In the genomic region with DNA sequence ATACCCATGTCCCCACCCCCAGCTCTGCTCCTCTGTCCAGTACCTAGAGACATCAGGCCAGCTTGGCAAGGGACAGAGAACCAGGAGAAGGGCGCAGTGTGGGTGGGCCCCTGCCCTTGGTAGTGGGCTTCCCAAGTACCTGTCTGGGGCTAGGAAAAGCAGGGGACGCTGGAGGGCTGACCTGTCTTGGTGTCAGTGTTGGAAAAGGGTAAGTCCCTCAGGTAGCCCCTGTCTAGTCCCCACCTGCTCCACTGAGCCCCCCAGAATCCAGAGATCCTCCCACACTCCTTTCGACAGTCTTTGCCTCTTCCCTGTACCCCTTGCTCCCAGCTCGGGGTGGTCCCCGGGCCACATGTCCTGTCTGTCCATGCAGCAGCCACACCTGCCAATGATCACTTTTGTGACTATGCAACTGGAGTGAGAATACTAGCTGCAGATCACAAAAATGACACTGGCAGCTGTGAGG, we compare ENCODE assay signal across 8 cellular contexts. TPM values are rescaled to one million over a fixed set of nuclear protein-coding genes. Genes with fewer than 3 reads are reported as not detected.
A peak's percentile ranks its signal among the peaks of the same experiment; 100 is the strongest.
DNase-seq lines count a peak whose midpoint lies in the region; ATAC-seq and TF ChIP-seq lines count a peak whose summit lies in the region.
"Had no signal": no experiment of that assay in that cellular context is flagged by ENCODE, and none has a peak within 500 bp of the region (broad histone marks: within the 10 kb centered on the region; RNA-seq: fewer than 3 reads in every experiment).

No MANE protein-coding gene starts in this region.

- TF ChIP-seq CTCF in gastroesophageal sphincter (IDR thresholded peaks at IDR 0.05) (no peak), spleen (IDR thresholded peaks at IDR 0.05 in 8 of 11, conservative IDR thresholded peaks at IDR 0.05 in 3 of 11) (no peak), BE2C (IDR thresholded peaks at IDR 0.05; ENCODE audit: low read depth, low read length) (no peak)

- 87 to 90% methylated on average over 5 of the region's 5 CpGs for WGBS in GM23248 (ENCODE audit: low coverage in 1 of 2, low lambda C conversion rate in 2 of 2, missing lambda C conversion rate in 2 of 2), 2 experiments
- 52% methylated on average over 4 of the region's 5 CpGs; no CpG with 5 or more reads in 1 of the 2 donors for WGBS in gastroesophageal sphincter (ENCODE audit: low coverage in 1 of 2), 2 donors
- 83 to 92% (median 85%) methylated on average over 5 of the region's 5 CpGs for WGBS in spleen, 5 donors

- no peaks in the 10 kb centered on the region for H3K9me2 ChIP-seq in GM23248 (ENCODE audit: insufficient read depth)

- H3F3A ChIP-seq in GM23248 (ENCODE audit: insufficient read depth): peaks cover 6% of the 10 kb centered on the region

- H3K4me3 ChIP-seq in GM23248 (no peak overlapping the region), gastroesophageal sphincter (no peak overlapping the region), spleen (no peak overlapping the region), BE2C (ENCODE audit: low read depth, low read length) (no peak overlapping the region)

- H4K20me1 ChIP-seq in GM23248 (ENCODE audit: insufficient read depth): no peaks in the 10 kb centered on the region

- H3K4me1 Mint-ChIP-seq in T-cell: peaks cover 23 to 34% (median 31%) of the 10 kb centered on the region in 3 donors

- TF ChIP-seq POLR2A in gastroesophageal sphincter (IDR thresholded peaks at IDR 0.05) (no peak), spleen (IDR thresholded peaks at IDR 0.05) (no peak)

- in situ Hi-C loops in GM23248 (cut with MboI): no loop called here

- H3K4me1 ChIP-seq in GM23248 (ENCODE audit: insufficient read depth) (peaks cover 12% of the 10 kb centered on the region), gastroesophageal sphincter (peaks cover 0 to 35% (median 4%) of the 10 kb centered on the region in 3 donors), spleen (peaks cover 0 to 27% (median 16%) of the 10 kb centered on the region in 6 donors), BE2C (no peaks in the 10 kb centered on the region)

- no peaks in the 10 kb centered on the region for H3K36me3 ChIP-seq in GM23248 (ENCODE audit: low read depth)
- H3K36me3 ChIP-seq in gastroesophageal sphincter: no peaks in the 10 kb centered on the region
- no peaks in the 10 kb centered on the region for H3K36me3 ChIP-seq in spleen
- peaks cover 14% of the 10 kb centered on the region for H3K36me3 ChIP-seq in BE2C

- intact Hi-C loops in spleen (cut with DNase I; ENCODE audit: low total_unique reads): loop anchor here (5.0 kb wide), 1 partner anchor 131 kb away; the partner anchor contains the start of gene NHEJ1

- DNase-seq in GM23248: no peak
- DNase-seq in T-cell: no peak
- DNase-seq in spleen: peak; percentile 71
- DNase-seq in NCI-H69 (lab: John Stamatoyannopoulos, UW): no peak
- DNase-seq in hepatic stellate cell (ENCODE audit: low spot score): no peak
- DNase-seq in BE2C: no peak

- H2AFZ ChIP-seq in GM23248: peak overlapping the region; percentile 89; the same call in 1 of the 2 replicates

- peaks cover 0 to 1% of the 10 kb centered on the region in 2 donors for H3K27me3 Mint-ChIP-seq in T-cell

- no peaks in the 10 kb centered on the region for H3K27me3 ChIP-seq in GM23248 (replicated peaks; ENCODE audit: insufficient read depth)
- no peaks in the 10 kb centered on the region for H3K27me3 ChIP-seq in gastroesophageal sphincter
- peaks cover 0 to 9% (median 0%) of the 10 kb centered on the region in 7 donors for H3K27me3 ChIP-seq in spleen (replicated peaks in 1 of 7)
- no peaks in the 10 kb centered on the region for H3K27me3 ChIP-seq in BE2C

- H3K4me2 ChIP-seq in GM23248 (ENCODE audit: unreplicated experiment): no peak overlapping the region

- no peaks in the 10 kb centered on the region for H3K36me3 Mint-ChIP-seq in T-cell

- no peak for TF ChIP-seq EP300 in gastroesophageal sphincter (IDR thresholded peaks at IDR 0.05)

- ATAC-seq in T-cell (replicated peaks in 1 of 4): no peak
- no peak for ATAC-seq in gastroesophageal sphincter

- POLR2A ChIA-PET in T-cell (lab: Charles Lee): no interaction called here

- peak overlapping the region; percentile 30 to 73 (median 71) for H3K4me3 Mint-ChIP-seq in T-cell

- H3K9ac ChIP-seq in GM23248: no peak overlapping the region

- H3K27ac Mint-ChIP-seq in T-cell: no peak overlapping the region

- H3K9me3 ChIP-seq in GM23248 (ENCODE audit: low read depth): no peaks in the 10 kb centered on the region
- H3K9me3 ChIP-seq in gastroesophageal sphincter: no peaks in the 10 kb centered on the region
- no peaks in the 10 kb centered on the region for H3K9me3 ChIP-seq in spleen
- H3K9me3 ChIP-seq in BE2C: no peaks in the 10 kb centered on the region

- H3K27ac ChIP-seq in GM23248: no peak overlapping the region
- peak overlapping the region in 3 of 4 donors; percentile 90 to 95 (median 95) for H3K27ac ChIP-seq in gastroesophageal sphincter
- no peak overlapping the region for H3K27ac ChIP-seq in spleen

- CTCF ChIA-PET in T-cell (lab: Charles Lee): interaction anchor here (0.7 to 11.0 kb wide), 4 partner anchors 10 to 46 kb away, joined by 3 to 116 read pairs (median 40); partner anchors contain the start of gene DNAJB2 (in 2 of the 2)

- no peaks in the 10 kb centered on the region for H3K9me3 Mint-ChIP-seq in T-cell

- no peaks in the 10 kb centered on the region for H3K79me2 ChIP-seq in GM23248 (ENCODE audit: insufficient read depth)

RNA-seq across cellular contexts. Expression of gene DNAJB2, which starts 14.6 kb away (rescaled TPM):
- 50.5 and 53.7 TPM in 2 replicates for total RNA-seq in GM23248 (2014; rRNA removed; shearing (Covaris generic))
- polyA plus RNA-seq in GM23248 (2016; fragmentation: Nextera tagmentation; extraction: Ambion mirVana) (11.1 and 12.6 TPM in 2 replicates), spleen (10 to 100 TPM; 31.4 to 67.2 (median 43.2) TPM)
- total RNA-seq in T-cell (100 to 1,000 TPM in 2 of 5 donors, 10 to 100 TPM in 3; 83.0 to 150 (median 91.8) TPM), gastroesophageal sphincter (10 to 100 TPM; 45.3 to 76.1 (median 54.9) TPM), spleen (10 to 100 TPM; 35.0 to 64.4 (median 54.0) TPM)
- polyA plus RNA-seq in BE2C (2012; ENCODE audit: insufficient read depth, insufficient read length, low read depth): 106 TPM

RNA-seq across cellular contexts. Expression of gene PTPRN, which starts 15.4 kb away (rescaled TPM):
- 50.5 and 54.1 TPM in 2 replicates for total RNA-seq in GM23248 (2014; rRNA removed; shearing (Covaris generic))
- polyA plus RNA-seq in GM23248 (2016; fragmentation: Nextera tagmentation; extraction: Ambion mirVana) (29.2 and 30.5 TPM in 2 replicates), spleen (under 1 TPM in 2 of 3 donors, not detected in 1; 0.06 to 0.12 TPM)
- total RNA-seq in T-cell (under 1 TPM in 1 of 5 donors, not detected in 4; 0.63 TPM), gastroesophageal sphincter (1 to 10 TPM in 2 of 4 donors, under 1 TPM in 1, not detected in 1; 0.58 to 3.0 (median 1.9) TPM), spleen (not detected)
- 290 TPM for polyA plus RNA-seq in BE2C (2012; ENCODE audit: insufficient read depth, insufficient read length, low read depth)

RNA-seq across cellular contexts. Expression of gene RESP18, which starts 38.8 kb away (rescaled TPM):
- total RNA-seq in GM23248 (2014; rRNA removed; shearing (Covaris generic)): not detected in 2 replicates
- not detected in 2 replicates for polyA plus RNA-seq in GM23248 (2016; fragmentation: Nextera tagmentation; extraction: Ambion mirVana)
- total RNA-seq in T-cell: not detected
- not detected for total RNA-seq in gastroesophageal sphincter
- under 1 TPM in 1 of 7 donors, not detected in 6; 0.83 TPM for total RNA-seq in spleen
- not detected for polyA plus RNA-seq in spleen
- polyA plus RNA-seq in BE2C (2012; ENCODE audit: insufficient read depth, insufficient read length, low read depth): not detected
- total RNA-seq: M059J had no signal

RNA-seq across cellular contexts. Expression of gene TUBA4A, which starts 40.1 kb away (rescaled TPM):
- total RNA-seq in GM23248 (2014; rRNA removed; shearing (Covaris generic)): 14.3 and 27.1 TPM in 2 replicates
- 14.5 and 15.5 TPM in 2 replicates for polyA plus RNA-seq in GM23248 (2016; fragmentation: Nextera tagmentation; extraction: Ambion mirVana)
- total RNA-seq in T-cell: 100 to 1,000 TPM; 108 to 196 (median 121) TPM
- 10 to 100 TPM; 33.2 to 89.3 (median 56.2) TPM for total RNA-seq in gastroesophageal sphincter
- 100 to 1,000 TPM in 1 of 7 donors, 10 to 100 TPM in 6; 60.2 to 120 (median 73.4) TPM for total RNA-seq in spleen
- 10 to 100 TPM; 70.6 to 89.2 (median 73.4) TPM for polyA plus RNA-seq in spleen
- 24.7 TPM for polyA plus RNA-seq in BE2C (2012; ENCODE audit: insufficient read depth, insufficient read length, low read depth)

RNA-seq across cellular contexts. Expression of gene TUBA4B, which starts 40.7 kb away (rescaled TPM):
- total RNA-seq in GM23248 (2014; rRNA removed; shearing (Covaris generic)): not detected in 2 replicates
- polyA plus RNA-seq in GM23248 (2016; fragmentation: Nextera tagmentation; extraction: Ambion mirVana) (not detected in 2 replicates), spleen (not detected)
- total RNA-seq in T-cell (not detected), gastroesophageal sphincter (not detected), spleen (not detected)
- polyA plus RNA-seq in BE2C (2012; ENCODE audit: insufficient read depth, insufficient read length, low read depth): 0.37 TPM
- total RNA-seq: M059J had no signal

Comparison
In these comparisons a context has a peak if more than half of its experiments do, and no peak if none do; other contexts are left out.
1. H3K27ac ChIP-seq: peak in gastroesophageal sphincter (3 of 4); none in GM23248 (single experiment) and spleen (0 of 8).
2. RNA of gene PTPRN, which starts 15.4 kb away (total RNA-seq): 50.5 to 54.1 TPM in GM23248; 0.58 to 3.0 TPM in gastroesophageal sphincter, not detected in spleen and 0.63 TPM in T-cell; every median in the first group is over 10 times any median in the second.